In the genomic region with DNA sequence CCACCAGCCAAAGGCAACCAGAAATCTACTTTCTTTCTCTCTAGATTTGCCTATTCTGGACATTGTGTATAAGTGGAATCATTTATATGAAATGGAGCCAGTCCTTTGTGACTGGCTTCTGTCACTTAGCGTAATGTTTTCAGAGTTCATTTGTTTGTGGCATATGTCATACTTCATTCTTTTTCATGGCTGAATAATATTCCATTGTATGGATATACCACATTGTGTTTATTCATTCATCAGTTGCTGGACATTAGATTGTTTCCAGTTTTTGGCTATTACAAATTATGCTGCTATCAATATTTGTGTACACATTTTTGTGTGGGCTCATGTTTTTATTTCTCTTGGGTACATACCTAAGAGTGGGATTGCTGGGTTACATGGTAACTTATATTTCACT, we compare ENCODE assay signal across 2 cellular contexts.
TF ChIP-seq lines count a peak whose summit lies in the region.

No MANE protein-coding gene starts in this region.

TF ChIP-seq in SK-N-SH, 30 proteins besides CTCF, POLR2A, EP300 and RAD21 (continued from another document):
- TF ChIP-seq, protein P1, sequence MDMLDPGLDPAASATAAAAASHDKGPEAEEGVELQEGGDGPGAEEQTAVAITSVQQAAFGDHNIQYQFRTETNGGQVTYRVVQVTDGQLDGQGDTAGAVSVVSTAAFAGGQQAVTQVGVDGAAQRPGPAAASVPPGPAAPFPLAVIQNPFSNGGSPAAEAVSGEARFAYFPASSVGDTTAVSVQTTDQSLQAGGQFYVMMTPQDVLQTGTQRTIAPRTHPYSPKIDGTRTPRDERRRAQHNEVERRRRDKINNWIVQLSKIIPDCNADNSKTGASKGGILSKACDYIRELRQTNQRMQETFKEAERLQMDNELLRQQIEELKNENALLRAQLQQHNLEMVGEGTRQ (IDR thresholded peaks at IDR 0.05; ENCODE audit: borderline replicate concordance, low read depth, low read length): no peak
- TF ChIP-seq SMC3 (IDR thresholded peaks at IDR 0.05; ENCODE audit: low read depth, low read length) (no peak), GABPA (IDR thresholded peaks at IDR 0.05; ENCODE audit: low read depth) (no peak), GATA2 (CRISPR knock-in tag; IDR thresholded peaks at IDR 0.05) (no peak), MEF2A (IDR thresholded peaks at IDR 0.05; ENCODE audit: borderline replicate concordance, low read depth) (no peak), FOSL2 (IDR thresholded peaks at IDR 0.05; ENCODE audit: borderline replicate concordance, low read depth) (no peak), RXRA (IDR thresholded peaks at IDR 0.05; ENCODE audit: borderline replicate concordance, low read depth) (no peak), POLR2AphosphoS5 (IDR thresholded peaks at IDR 0.05; ENCODE audit: low read depth, low read length) (no peak), NFIC (IDR thresholded peaks at IDR 0.05; ENCODE audit: borderline replicate concordance) (no peak), TEAD4 (IDR thresholded peaks at IDR 0.05; ENCODE audit: borderline replicate concordance, insufficient read depth) (no peak), EZH2phosphoT487 (IDR thresholded peaks at IDR 0.05; ENCODE audit: borderline replicate concordance, low read depth) (no peak), TAF1 (IDR thresholded peaks at IDR 0.05; ENCODE audit: borderline replicate concordance, low read depth, low read length) (no peak), FOXJ3 (CRISPR knock-in tag; IDR thresholded peaks at IDR 0.05) (no peak)
- TF ChIP-seq, protein P2, sequence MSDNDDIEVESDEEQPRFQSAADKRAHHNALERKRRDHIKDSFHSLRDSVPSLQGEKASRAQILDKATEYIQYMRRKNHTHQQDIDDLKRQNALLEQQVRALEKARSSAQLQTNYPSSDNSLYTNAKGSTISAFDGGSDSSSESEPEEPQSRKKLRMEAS (IDR thresholded peaks at IDR 0.05; ENCODE audit: low read depth): no peak
- TF ChIP-seq, protein P3, sequence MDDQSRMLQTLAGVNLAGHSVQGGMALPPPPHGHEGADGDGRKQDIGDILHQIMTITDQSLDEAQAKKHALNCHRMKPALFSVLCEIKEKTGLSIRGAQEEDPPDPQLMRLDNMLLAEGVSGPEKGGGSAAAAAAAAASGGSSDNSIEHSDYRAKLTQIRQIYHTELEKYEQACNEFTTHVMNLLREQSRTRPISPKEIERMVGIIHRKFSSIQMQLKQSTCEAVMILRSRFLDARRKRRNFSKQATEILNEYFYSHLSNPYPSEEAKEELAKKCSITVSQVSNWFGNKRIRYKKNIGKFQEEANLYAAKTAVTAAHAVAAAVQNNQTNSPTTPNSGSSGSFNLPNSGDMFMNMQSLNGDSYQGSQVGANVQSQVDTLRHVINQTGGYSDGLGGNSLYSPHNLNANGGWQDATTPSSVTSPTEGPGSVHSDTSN (IDR thresholded peaks at IDR 0.05): no peak
- TF ChIP-seq, protein P4, sequence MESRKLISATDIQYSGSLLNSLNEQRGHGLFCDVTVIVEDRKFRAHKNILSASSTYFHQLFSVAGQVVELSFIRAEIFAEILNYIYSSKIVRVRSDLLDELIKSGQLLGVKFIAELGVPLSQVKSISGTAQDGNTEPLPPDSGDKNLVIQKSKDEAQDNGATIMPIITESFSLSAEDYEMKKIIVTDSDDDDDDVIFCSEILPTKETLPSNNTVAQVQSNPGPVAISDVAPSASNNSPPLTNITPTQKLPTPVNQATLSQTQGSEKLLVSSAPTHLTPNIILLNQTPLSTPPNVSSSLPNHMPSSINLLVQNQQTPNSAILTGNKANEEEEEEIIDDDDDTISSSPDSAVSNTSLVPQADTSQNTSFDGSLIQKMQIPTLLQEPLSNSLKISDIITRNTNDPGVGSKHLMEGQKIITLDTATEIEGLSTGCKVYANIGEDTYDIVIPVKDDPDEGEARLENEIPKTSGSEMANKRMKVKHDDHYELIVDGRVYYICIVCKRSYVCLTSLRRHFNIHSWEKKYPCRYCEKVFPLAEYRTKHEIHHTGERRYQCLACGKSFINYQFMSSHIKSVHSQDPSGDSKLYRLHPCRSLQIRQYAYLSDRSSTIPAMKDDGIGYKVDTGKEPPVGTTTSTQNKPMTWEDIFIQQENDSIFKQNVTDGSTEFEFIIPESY (IDR thresholded peaks at IDR 0.05; ENCODE audit: borderline replicate concordance, low read depth): no peak
- TF ChIP-seq, protein P5, sequence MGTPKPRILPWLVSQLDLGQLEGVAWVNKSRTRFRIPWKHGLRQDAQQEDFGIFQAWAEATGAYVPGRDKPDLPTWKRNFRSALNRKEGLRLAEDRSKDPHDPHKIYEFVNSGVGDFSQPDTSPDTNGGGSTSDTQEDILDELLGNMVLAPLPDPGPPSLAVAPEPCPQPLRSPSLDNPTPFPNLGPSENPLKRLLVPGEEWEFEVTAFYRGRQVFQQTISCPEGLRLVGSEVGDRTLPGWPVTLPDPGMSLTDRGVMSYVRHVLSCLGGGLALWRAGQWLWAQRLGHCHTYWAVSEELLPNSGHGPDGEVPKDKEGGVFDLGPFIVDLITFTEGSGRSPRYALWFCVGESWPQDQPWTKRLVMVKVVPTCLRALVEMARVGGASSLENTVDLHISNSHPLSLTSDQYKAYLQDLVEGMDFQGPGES (IDR thresholded peaks at IDR 0.05; ENCODE audit: low read depth, low read length): no peak
TF ChIP-seq in SK-N-SH: peak in this region for 0.

TF ChIP-seq in K562, 482 proteins besides CTCF, POLR2A, EP300 and RAD21 (continued from another document):
- TF ChIP-seq CBX3 (IDR thresholded peaks at IDR 0.05; ENCODE audit: borderline replicate concordance in 1 of 2, low read length in 2 of 2) (peak in 1 of 2 experiments; percentile 48; a peak in 1 of 3 replicates), KDM1A (IDR thresholded peaks at IDR 0.05) (0 out of 4 replicates have a peak, but pooled peaks of 1 of the 2 experiments have one; percentile 27)
- TF ChIP-seq, protein P6, sequence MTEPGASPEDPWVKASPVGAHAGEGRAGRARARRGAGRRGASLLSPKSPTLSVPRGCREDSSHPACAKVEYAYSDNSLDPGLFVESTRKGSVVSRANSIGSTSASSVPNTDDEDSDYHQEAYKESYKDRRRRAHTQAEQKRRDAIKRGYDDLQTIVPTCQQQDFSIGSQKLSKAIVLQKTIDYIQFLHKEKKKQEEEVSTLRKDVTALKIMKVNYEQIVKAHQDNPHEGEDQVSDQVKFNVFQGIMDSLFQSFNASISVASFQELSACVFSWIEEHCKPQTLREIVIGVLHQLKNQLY (CRISPR knock-in tag; conservative IDR thresholded peaks at IDR 0.05): no peak
